In the genomic region with DNA sequence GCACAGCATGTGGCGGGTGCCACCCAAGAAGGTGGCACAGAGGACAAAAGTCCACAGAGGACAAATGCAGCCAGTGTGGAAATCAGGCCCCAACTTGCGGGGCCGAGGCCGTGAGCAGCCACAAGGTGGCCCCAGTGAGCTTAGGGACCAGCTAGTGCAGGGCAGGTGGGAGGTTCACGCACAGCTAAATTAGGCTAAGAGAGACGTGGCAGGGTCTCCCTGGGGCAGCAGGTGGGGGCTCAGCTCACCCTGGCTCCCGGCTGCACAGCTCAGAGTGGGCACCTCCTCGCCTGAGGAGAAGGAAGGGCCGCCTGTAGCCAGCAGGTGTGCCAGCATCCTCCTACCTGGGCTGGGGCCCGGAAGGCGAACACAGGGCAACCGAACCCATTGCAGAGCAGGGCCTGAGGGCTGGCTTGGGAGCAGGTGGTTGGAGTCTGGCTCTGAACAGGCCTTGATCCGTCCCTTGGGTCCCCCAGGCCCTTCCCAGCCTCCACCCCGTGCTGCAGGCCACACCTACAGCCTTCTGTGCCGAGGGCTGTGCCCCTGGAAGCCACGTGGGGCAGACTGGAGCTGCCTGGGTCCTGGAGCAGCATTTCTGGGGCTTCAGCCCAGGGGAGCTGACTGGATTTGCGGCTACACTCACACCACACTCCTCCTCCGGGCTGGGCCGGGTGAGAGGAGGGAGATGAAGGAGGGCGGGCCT, we compare ENCODE assay signal across 8 cellular contexts. TPM values are rescaled to one million over a fixed set of nuclear protein-coding genes. Genes with fewer than 3 reads are reported as not detected.
DNase-seq lines count a peak whose midpoint lies in the region; ATAC-seq and TF ChIP-seq lines count a peak whose summit lies in the region.

No MANE protein-coding gene starts in this region.

- 42% methylated on average over 9 of the region's 20 CpGs; no CpG with 5 or more reads in 1 of the 2 experiments for WGBS in IMR-90 (ENCODE audit: extremely low coverage in 2 of 2, insufficient read length in 1 of 2), 2 experiments
- no CpG with 5 or more reads among the region's 20 CpGs for WGBS in trophoblast cell (ENCODE audit: extremely low coverage, insufficient coverage, insufficient read length)

- no peak overlapping the region for H3K4me2 ChIP-seq in IMR-90 (ENCODE audit: low read depth, low read length)
- peak overlapping the region; percentile 21 for H3K4me2 ChIP-seq in trophoblast cell (ENCODE audit: low read length)

- in situ Hi-C loops in IMR-90 (cut with MboI; ENCODE audit: low sequenced_read_pairs) = loop anchor here (10.0 kb wide), 1 partner anchor 1931 kb away; no protein-coding TSS in a partner anchor

- H4K8ac ChIP-seq in IMR-90 (ENCODE audit: low read depth in 2 of 2, low read length in 2 of 2) = no peak overlapping the region
- H4K8ac ChIP-seq in trophoblast cell (ENCODE audit: low read depth, low read length) = no peak overlapping the region

- intact Hi-C loops in IMR-90 (cut with micrococcal nuclease) = loop anchor here (2.0 to 5.0 kb wide), 2 partner anchors 114 to 173 kb away; no protein-coding TSS in a partner anchor

- peak; percentile 88 for ATAC-seq in IMR-90 (ENCODE audit: low read depth)

- no peak overlapping the region for H4K12ac ChIP-seq in trophoblast cell (ENCODE audit: low read depth, low read length)

- no peak overlapping the region for H3K56ac ChIP-seq in IMR-90 (ENCODE audit: extremely low read depth, insufficient read depth, low read length)

- POLR2A ChIA-PET in IMR-90 (lab: Charles Lee; ENCODE audit: unreplicated experiment) = no interaction called here

- H2AK9ac ChIP-seq in IMR-90 (replicated peaks; ENCODE audit: low read depth, low read length, poor library complexity) = peak overlapping the region; percentile 55

- no peaks in the 10 kb centered on the region for H3K79me1 ChIP-seq in IMR-90 (ENCODE audit: low read depth in 1 of 2, low read length in 2 of 2)
- H3K79me1 ChIP-seq in trophoblast cell (ENCODE audit: low read length) = no peaks in the 10 kb centered on the region

- H3K4me3 ChIP-seq in IMR-90 (ENCODE audit: insufficient read depth, low read depth, low read length) (no peak overlapping the region), foreskin fibroblast (ENCODE audit: low read depth in 1 of 2, low read length in 2 of 2) (no peak overlapping the region), trophoblast cell (ENCODE audit: low read depth, low read length) (no peak overlapping the region)

- TF ChIP-seq CTCF in IMR-90 (conservative IDR thresholded peaks at IDR 0.05; ENCODE audit: low read depth, low read length) = peak; percentile 70
- TF ChIP-seq CTCF in foreskin fibroblast (IDR thresholded peaks at IDR 0.05; ENCODE audit: low read depth, low read length) = peak; percentile 84

- H3K9me1 ChIP-seq in IMR-90 (ENCODE audit: insufficient read depth, low read length) = no peaks in the 10 kb centered on the region

- peak; percentile 72 for TF ChIP-seq RAD21 in IMR-90 (IDR thresholded peaks at IDR 0.05; ENCODE audit: low read length)

- H3K27me3 ChIP-seq in IMR-90 (ENCODE audit: control insufficient read depth, insufficient read depth, low read length) (peaks cover 1% of the 10 kb centered on the region; the same call in 1 of the 2 replicates), trophoblast cell (ENCODE audit: insufficient read depth, low read length) (no peaks in the 10 kb centered on the region)

- peaks cover 5% of the 10 kb centered on the region; the same call in 1 of the 2 replicates for H3K4me1 ChIP-seq in IMR-90 (ENCODE audit: control insufficient read depth, insufficient read depth, low read length)
- peaks cover 12% of the 10 kb centered on the region in 2 experiments for H3K4me1 ChIP-seq in trophoblast cell (ENCODE audit: control insufficient read depth in 1 of 2, insufficient read depth in 2 of 2, low read length in 2 of 2)

- H2AFZ ChIP-seq in IMR-90 (replicated peaks; ENCODE audit: low read length, poor library complexity) (peak overlapping the region; percentile 63), trophoblast cell (ENCODE audit: insufficient read depth, low read length, poor library complexity) (peak overlapping the region; percentile 37)

- H2BK20ac ChIP-seq in IMR-90 (ENCODE audit: low read depth, low read length) = no peak overlapping the region

- CTCF ChIA-PET in IMR-90 (lab: Yijun Ruan, JAX) = interaction anchor here (0.6 to 1.7 kb wide), 4 partner anchors 17 to 136 kb away, joined by 3 to 4 read pairs (median 3); no protein-coding TSS in a partner anchor

- no peak overlapping the region for H2BK15ac ChIP-seq in IMR-90 (ENCODE audit: low read depth, low read length)

- H3K9ac ChIP-seq in IMR-90 (ENCODE audit: low read depth, low read length) = no peak overlapping the region
- H3K9ac ChIP-seq in trophoblast cell (ENCODE audit: low read length) = no peak overlapping the region

- H2BK12ac ChIP-seq in trophoblast cell (ENCODE audit: low read length) = no peak overlapping the region

- no peak for TF ChIP-seq POLR2A in IMR-90 (IDR thresholded peaks at IDR 0.05; ENCODE audit: low read depth, low read length)

- no peaks in the 10 kb centered on the region for H3K36me3 ChIP-seq in IMR-90 (ENCODE audit: control insufficient read depth, insufficient read depth, low read length)
- no peaks in the 10 kb centered on the region for H3K36me3 ChIP-seq in trophoblast cell (ENCODE audit: control insufficient read depth in 1 of 2, insufficient read depth in 2 of 2, low read length in 2 of 2)

- H3K79me2 ChIP-seq in trophoblast cell (ENCODE audit: control insufficient read depth, insufficient read depth, low read length, poor library complexity) = no peaks in the 10 kb centered on the region

- no TSS peak for BruUV-seq in IMR-90 (replicated peaks; lab: Mats Ljungman, UMichigan)

- dilution Hi-C loops in IMR-90 (cut with HindIII; ENCODE audit: low sequenced_read_pairs, unreplicated experiment) = no loop called here

- no peak overlapping the region for H3K4ac ChIP-seq in IMR-90 (ENCODE audit: low read depth, low read length)
- no peak overlapping the region for H3K4ac ChIP-seq in trophoblast cell (ENCODE audit: low read depth, low read length)

- H3K23ac ChIP-seq in IMR-90 (ENCODE audit: low read depth, low read length) (no peak overlapping the region), trophoblast cell (ENCODE audit: low read length) (no peak overlapping the region)

- H4K20me1 ChIP-seq in IMR-90 (ENCODE audit: insufficient read depth, low read length) = no peaks in the 10 kb centered on the region

- H3K27ac ChIP-seq in IMR-90 (ENCODE audit: insufficient read depth, low read length) = no peak overlapping the region
- H3K27ac ChIP-seq in trophoblast cell (ENCODE audit: low read depth, low read length) = no peak overlapping the region

- H2BK5ac ChIP-seq in IMR-90 (ENCODE audit: low read depth, low read length, poor library complexity, severe bottlenecking) (no peak overlapping the region), trophoblast cell (ENCODE audit: low read depth, low read length, poor library complexity) (peak overlapping the region; percentile 6)

- H4K5ac ChIP-seq in IMR-90 (ENCODE audit: low read depth, low read length) = no peak overlapping the region

- no peaks in the 10 kb centered on the region for H3K9me3 ChIP-seq in IMR-90 (ENCODE audit: control insufficient read depth, insufficient read depth, low read length)
- H3K9me3 ChIP-seq in trophoblast cell (ENCODE audit: insufficient read depth, low read depth, low read length) = peaks cover 2% of the 10 kb centered on the region

- no peak overlapping the region for H3K14ac ChIP-seq in IMR-90 (replicated peaks; ENCODE audit: low read depth, low read length)
- no peak overlapping the region for H3K14ac ChIP-seq in trophoblast cell (ENCODE audit: low read length)

- peak; percentile 85 for DNase-seq in DMS53 (lab: John Stamatoyannopoulos, UW)
- DNase-seq in IMR-90 = peak; percentile 37
- peak; percentile 25 for DNase-seq in RPMI7951 (ENCODE audit: low read depth)
- peak; percentile 49 to 59 for DNase-seq in activated T-helper 1 cell treated with anti-CD3 and anti-CD28 coated beads, Interleukin-2, amount 50 U/mL, for 16 hours (ENCODE audit: low read depth in 1 of 2, low spot score in 1 of 2)
- DNase-seq in foreskin fibroblast = peak in 1 of 2 donors; percentile 59
- DNase-seq in trophoblast cell = peak; percentile 47 to 78
- peak; percentile 81 for DNase-seq in ureter (ENCODE audit: low spot score)
- no peak for DNase-seq in cortex of kidney (lab: John Stamatoyannopoulos, UW)

- H2AK5ac ChIP-seq in IMR-90 (ENCODE audit: low read depth, low read length) (no peak overlapping the region), trophoblast cell (ENCODE audit: low read length) (no peak overlapping the region)

- H4K91ac ChIP-seq in IMR-90 (ENCODE audit: insufficient read depth, low read depth, low read length) (no peak overlapping the region), trophoblast cell (ENCODE audit: low read depth, low read length) (peak overlapping the region; percentile 25)

- H3K18ac ChIP-seq in IMR-90 (ENCODE audit: low read depth, low read length) (no peak overlapping the region), trophoblast cell (ENCODE audit: low read length) (no peak overlapping the region)

- H2BK120ac ChIP-seq in IMR-90 (ENCODE audit: low read depth, low read length) (no peak overlapping the region), trophoblast cell (ENCODE audit: insufficient read depth, low read length, poor library complexity) (no peak overlapping the region)

TF ChIP-seq in IMR-90, 13 proteins besides CTCF, POLR2A, EP300 and RAD21:
- TF ChIP-seq CEBPB (IDR thresholded peaks at IDR 0.05; ENCODE audit: low read depth, low read length) = no peak
- peak; percentile 69 for TF ChIP-seq SMC3 (IDR thresholded peaks at IDR 0.05; ENCODE audit: low read depth, low read length)
TF ChIP-seq in IMR-90: peak in this region for 1.

RNA-seq across cellular contexts. Expression of gene CELSR1, which starts 26.1 kb away (rescaled TPM):
- total RNA-seq in IMR-90 (2012; rRNA removed) (0.36 and 0.56 TPM in 2 replicates), ureter (44.0 TPM)
- 0.82 and 1.4 TPM in 2 replicates for polyA plus RNA-seq in IMR-90 (2012; rRNA removed)
- polyA plus RNA-seq in IMR-90 (2012; cell fraction: cytosol; rRNA removed) = 0.47 and 1.2 TPM in 2 replicates
- polyA plus RNA-seq in IMR-90 (2012; cell fraction: nucleus; rRNA removed; ENCODE audit: low replicate concordance) = 0.91 and 1.9 TPM in 2 replicates
- total RNA-seq in RPMI7951 (2014; rRNA removed; shearing (Covaris generic)) = 2.1 and 3.0 TPM in 2 replicates
- 28.5 and 29.5 TPM in 2 replicates for polyA plus RNA-seq in trophoblast cell (2013)

RNA-seq across cellular contexts. Expression of gene GRAMD4, which starts 56.7 kb away (rescaled TPM):
- total RNA-seq in IMR-90 (2012; rRNA removed) (2.7 and 2.8 TPM in 2 replicates), ureter (34.9 TPM)
- polyA plus RNA-seq in IMR-90 (2012; rRNA removed) = 5.8 and 7.4 TPM in 2 replicates
- polyA plus RNA-seq in IMR-90 (2012; cell fraction: cytosol; rRNA removed) = 3.2 and 5.9 TPM in 2 replicates
- 11.4 and 12.3 TPM in 2 replicates for polyA plus RNA-seq in IMR-90 (2012; cell fraction: nucleus; rRNA removed; ENCODE audit: low replicate concordance)
- total RNA-seq in RPMI7951 (2014; rRNA removed; shearing (Covaris generic)) = 5.0 and 10.5 TPM in 2 replicates
- polyA plus RNA-seq in trophoblast cell (2013) = 10.6 and 11.0 TPM in 2 replicates

Comparison
In these comparisons a context has a peak if more than half of its experiments do, and no peak if none do; other contexts are left out.
1. RNA of gene CELSR1, which starts 26.1 kb away (total RNA-seq): 44.0 TPM in ureter (single experiment); 2.1 to 3.0 TPM in RPMI7951 and 0.36 to 0.56 TPM in IMR-90; every median in the first group is over 10 times any median in the second.